In the genomic region with DNA sequence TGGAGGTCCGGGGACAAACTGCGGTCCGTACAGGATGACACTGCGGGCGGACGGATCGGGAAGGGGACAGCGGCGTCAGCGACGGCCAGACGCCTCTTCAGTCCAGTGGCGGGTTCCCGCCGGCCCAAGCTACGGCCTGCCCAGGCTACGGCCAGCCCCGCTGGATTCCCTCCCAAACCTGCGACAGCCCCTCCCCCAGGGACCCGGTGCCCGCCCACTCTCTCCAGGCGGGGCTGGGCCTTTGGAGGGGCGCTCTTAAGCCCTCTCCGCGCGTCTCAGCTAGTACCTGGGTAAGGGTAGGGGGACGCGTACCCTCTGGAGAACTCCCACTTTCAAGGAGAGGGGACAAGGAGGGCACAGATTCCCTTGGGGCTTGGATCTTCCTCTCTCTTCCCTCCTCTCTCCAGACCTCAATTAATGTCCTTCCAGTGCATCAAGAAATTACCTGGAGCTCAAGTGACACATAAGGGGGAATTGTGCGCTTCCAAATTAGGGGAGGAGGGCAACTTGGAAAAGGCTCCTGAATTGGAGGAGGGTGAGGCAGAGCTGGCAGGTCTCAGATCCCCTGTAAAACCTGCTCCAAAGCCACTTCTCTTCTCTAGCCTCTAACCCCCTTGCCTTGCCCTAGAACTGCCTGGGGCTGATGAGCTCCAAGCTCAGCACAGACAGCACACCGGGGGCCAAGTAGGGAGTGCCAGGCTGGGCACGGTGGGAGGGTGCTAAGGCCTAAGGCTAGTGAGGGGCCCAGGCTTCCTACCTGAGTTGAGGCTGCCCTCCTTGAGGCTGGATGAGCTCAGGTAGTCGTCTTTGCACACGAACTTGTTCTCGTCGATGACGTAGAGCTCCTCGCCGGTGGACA, we compare ENCODE assay signal across 20 cellular contexts. TPM values are rescaled to one million over a fixed set of nuclear protein-coding genes. Genes with fewer than 3 reads are reported as not detected.
DNase-seq lines count a peak whose midpoint lies in the region; ATAC-seq and TF ChIP-seq lines count a peak whose summit lies in the region.
"Had no signal": no experiment of that assay in that cellular context is flagged by ENCODE, and none has a peak within 500 bp of the region (broad histone marks: within the 10 kb centered on the region; RNA-seq: fewer than 3 reads in every experiment).

No MANE protein-coding gene starts in this region.

- H2BK15ac ChIP-seq in neuronal stem cell (ENCODE audit: low read length): peak overlapping the region; percentile 95

- peak overlapping the region; percentile 84 for H2BK12ac ChIP-seq in neuronal stem cell (ENCODE audit: low read length)

- H3K4ac ChIP-seq in neuronal stem cell (ENCODE audit: low read length): no peak overlapping the region

- peak overlapping the region; percentile 22 for H3K14ac ChIP-seq in neuronal stem cell (ENCODE audit: low read length)

- peaks cover 74% of the 10 kb centered on the region for H3K27me3 Mint-ChIP-seq in activated CD4-positive, alpha-beta T cell treated with anti-CD3 and anti-CD28 coated beads, Interleukin-2, amount 10 ng/mL, durations not matched to agents 24 days and 14 days
- H3K27me3 Mint-ChIP-seq in glutamatergic neuron (ENCODE audit: unreplicated experiment): peaks cover 48% of the 10 kb centered on the region
- peaks cover 39 to 87% (median 55%) of the 10 kb centered on the region in 5 donors for H3K27me3 Mint-ChIP-seq in naive thymus-derived CD8-positive, alpha-beta T cell
- H3K27me3 Mint-ChIP-seq in activated T-cell treated with anti-CD3 and anti-CD28 coated beads, Interleukin-2, amount 50 U/mL, for 72 hours (ENCODE audit: low read depth): peaks cover 79% of the 10 kb centered on the region

- H2AFZ ChIP-seq in neuronal stem cell (ENCODE audit: low read length): peak overlapping the region; percentile 84

- H3K4me3 ChIP-seq in HUES48 (ENCODE audit: low read depth, low read length) (peak overlapping the region; percentile 64), neuronal stem cell (ENCODE audit: low read length in 2 of 2) (peak overlapping the region in 1 of 2 donors; percentile 22)

- H3K4me1 Mint-ChIP-seq in activated CD4-positive, alpha-beta T cell treated with anti-CD3 and anti-CD28 coated beads, Interleukin-2, amount 10 ng/mL, durations not matched to agents 24 days and 14 days: peaks cover 12% of the 10 kb centered on the region
- H3K4me1 Mint-ChIP-seq in glutamatergic neuron (ENCODE audit: low read depth, unreplicated experiment): peaks cover 19% of the 10 kb centered on the region
- peaks cover 9 to 30% (median 25%) of the 10 kb centered on the region in 4 donors for H3K4me1 Mint-ChIP-seq in naive thymus-derived CD8-positive, alpha-beta T cell
- peaks cover 22% of the 10 kb centered on the region for H3K4me1 Mint-ChIP-seq in activated T-cell treated with anti-CD3 and anti-CD28 coated beads, Interleukin-2, amount 50 U/mL, for 72 hours (ENCODE audit: low read depth)

- intact Hi-C loops in activated CD4-positive, alpha-beta T cell treated with anti-CD3 and anti-CD28 coated beads, Interleukin-2, amount 10 ng/mL, durations not matched to agents 24 days and 14 days (cut with micrococcal nuclease): loop anchor here (5.0 kb wide), 1 partner anchor 939 kb away; the partner anchor contains the start of gene TBX5

- H3K18ac ChIP-seq in neuronal stem cell (ENCODE audit: low read length): peak overlapping the region; percentile 95

- peaks cover 4% of the 10 kb centered on the region; the same call in 1 of the 2 replicates for H3K36me3 ChIP-seq in HUES48 (ENCODE audit: control insufficient read depth, insufficient read depth, low read length)
- H3K36me3 ChIP-seq in neuronal stem cell (replicated peaks in 1 of 2; ENCODE audit: control insufficient read depth in 2 of 2, insufficient read depth in 2 of 2, low read length in 2 of 2): peaks cover 0 to 8% of the 10 kb centered on the region in 2 donors
- H3K36me3 ChIP-seq: ascending aorta, esophagus muscularis mucosa, left lung, thoracic aorta had no signal

- H3K27me3 ChIP-seq in HUES48 (ENCODE audit: control insufficient read depth, insufficient read depth, low read length) (peaks cover 100% of the 10 kb centered on the region), neuronal stem cell (ENCODE audit: control insufficient read depth in 3 of 3, insufficient read depth in 3 of 3, low read depth in 1 of 3, low read length in 3 of 3) (peaks cover 6 to 100% (median 62%) of the 10 kb centered on the region in 3 experiments)

- H2BK120ac ChIP-seq in neuronal stem cell (ENCODE audit: low read depth, low read length): no peak overlapping the region

- no CpG with 5 or more reads among the region's 38 CpGs for WGBS in neuronal stem cell (ENCODE audit: extremely low coverage in 2 of 2, insufficient read length in 2 of 2, insufficient replicate concordance in 1 of 2), 2 donors

- H2AK5ac ChIP-seq in neuronal stem cell (ENCODE audit: low read depth, low read length): peak overlapping the region; percentile 36

- no peak overlapping the region for H4K8ac ChIP-seq in neuronal stem cell (ENCODE audit: low read depth, low read length)

- POLR2A ChIA-PET in naive thymus-derived CD8-positive, alpha-beta T cell (lab: Charles Lee): no interaction called here

- no peak for TF ChIP-seq CTCF in glutamatergic neuron (IDR thresholded peaks at IDR 0.05; ENCODE audit: partially characterized antibody, unreplicated experiment)

- H3K4me2 ChIP-seq in neuronal stem cell (ENCODE audit: insufficient read depth, low read length, poor library complexity, severe bottlenecking): peak overlapping the region; percentile 58

- no peak overlapping the region for H3K4me3 Mint-ChIP-seq in activated CD4-positive, alpha-beta T cell treated with anti-CD3 and anti-CD28 coated beads, Interleukin-2, amount 10 ng/mL, durations not matched to agents 24 days and 14 days
- H3K4me3 Mint-ChIP-seq in glutamatergic neuron (ENCODE audit: unreplicated experiment): peak overlapping the region; percentile 46
- H3K4me3 Mint-ChIP-seq in naive thymus-derived CD8-positive, alpha-beta T cell: peak overlapping the region in 3 of 10 donors; percentile 23 to 76 (median 33)
- peak overlapping the region in 1 of 2 donors; percentile 61 for H3K4me3 Mint-ChIP-seq in activated T-cell treated with anti-CD3 and anti-CD28 coated beads, Interleukin-2, amount 50 U/mL, for 72 hours

- peak overlapping the region; percentile 11 for H3K23ac ChIP-seq in neuronal stem cell (ENCODE audit: low read depth, low read length, poor library complexity)

- no peak overlapping the region for H3K27ac ChIP-seq in HUES48 (ENCODE audit: low read depth, low read length)
- no peak overlapping the region for H3K27ac ChIP-seq in neuronal stem cell (replicated peaks; ENCODE audit: low read length)
- H3K27ac ChIP-seq: ascending aorta, esophagus muscularis mucosa, left lung, thoracic aorta had no signal

- H3K9ac ChIP-seq in HUES48 (ENCODE audit: low read depth, low read length) (no peak overlapping the region), neuronal stem cell (ENCODE audit: low read depth, low read length, poor library complexity) (peak overlapping the region; percentile 71)

- DNase-seq in activated CD4-positive, alpha-beta T cell treated with anti-CD3 and anti-CD28 coated beads, Interleukin-2, amount 10 ng/mL, durations not matched to agents 24 days and 14 days: no peak
- DNase-seq in activated CD4-positive, alpha-beta T cell treated with anti-CD3 and anti-CD28 coated beads, Interleukin-2, amount 50 U/mL, for 4 hours: no peak
- DNase-seq in glutamatergic neuron (no peak), neuronal stem cell (ENCODE audit: low spot score) (peak; percentile 30), NCI-H446 (lab: John Stamatoyannopoulos, UW) (no peak)
- no peak for DNase-seq in naive thymus-derived CD8-positive, alpha-beta T cell
- no peak for DNase-seq in activated T-cell treated with anti-CD3 and anti-CD28 coated beads, Interleukin-2, amount 50 U/mL, for 72 hours
- DNase-seq: cortex of kidney, head of caudate nucleus, NCI-H2107, SHP77, T-helper 9 cell had no signal

- H2BK5ac ChIP-seq in neuronal stem cell (ENCODE audit: low read length): no peak overlapping the region

- peaks cover 13% of the 10 kb centered on the region for H3K79me1 ChIP-seq in neuronal stem cell (ENCODE audit: low read depth, low read length)

- peaks cover 7% of the 10 kb centered on the region for H3K36me3 Mint-ChIP-seq in activated CD4-positive, alpha-beta T cell treated with anti-CD3 and anti-CD28 coated beads, Interleukin-2, amount 10 ng/mL, durations not matched to agents 24 days and 14 days (ENCODE audit: low read depth)
- peaks cover 5% of the 10 kb centered on the region for H3K36me3 Mint-ChIP-seq in glutamatergic neuron (ENCODE audit: unreplicated experiment)
- H3K36me3 Mint-ChIP-seq in naive thymus-derived CD8-positive, alpha-beta T cell: peaks cover 0 to 1% (median 0%) of the 10 kb centered on the region in 3 donors
- H3K36me3 Mint-ChIP-seq in activated T-cell treated with anti-CD3 and anti-CD28 coated beads, Interleukin-2, amount 50 U/mL, for 72 hours (ENCODE audit: insufficient read depth in 2 of 2): peaks cover 0 to 2% of the 10 kb centered on the region in 2 donors

- H3K27ac Mint-ChIP-seq in activated CD4-positive, alpha-beta T cell treated with anti-CD3 and anti-CD28 coated beads, Interleukin-2, amount 10 ng/mL, durations not matched to agents 24 days and 14 days: peak overlapping the region; percentile 69
- no peak overlapping the region for H3K27ac Mint-ChIP-seq in glutamatergic neuron (ENCODE audit: unreplicated experiment)
- no peak overlapping the region for H3K27ac Mint-ChIP-seq in naive thymus-derived CD8-positive, alpha-beta T cell
- H3K27ac Mint-ChIP-seq in activated T-cell treated with anti-CD3 and anti-CD28 coated beads, Interleukin-2, amount 50 U/mL, for 72 hours: no peak overlapping the region

- H4K91ac ChIP-seq in neuronal stem cell (ENCODE audit: low read depth, low read length, poor library complexity): no peak overlapping the region

- peaks cover 5% of the 10 kb centered on the region for H3K9me3 Mint-ChIP-seq in activated CD4-positive, alpha-beta T cell treated with anti-CD3 and anti-CD28 coated beads, Interleukin-2, amount 10 ng/mL, durations not matched to agents 24 days and 14 days
- H3K9me3 Mint-ChIP-seq in glutamatergic neuron (ENCODE audit: unreplicated experiment): peaks cover 11% of the 10 kb centered on the region
- H3K9me3 Mint-ChIP-seq in naive thymus-derived CD8-positive, alpha-beta T cell: peaks cover 0 to 3% (median 0%) of the 10 kb centered on the region in 9 donors
- no peaks in the 10 kb centered on the region for H3K9me3 Mint-ChIP-seq in activated T-cell treated with anti-CD3 and anti-CD28 coated beads, Interleukin-2, amount 50 U/mL, for 72 hours

- H3K9me3 ChIP-seq in HUES48 (ENCODE audit: control insufficient read depth, insufficient read depth, low read length) (no peaks in the 10 kb centered on the region), neuronal stem cell (replicated peaks in 1 of 2; ENCODE audit: control insufficient read depth in 2 of 2, insufficient read depth in 1 of 2, low read depth in 1 of 2, low read length in 2 of 2) (peaks cover 0 to 5% of the 10 kb centered on the region in 2 donors)
- H3K9me3 ChIP-seq: ascending aorta, esophagus muscularis mucosa, left lung, thoracic aorta had no signal

- H3K4me1 ChIP-seq in HUES48 (ENCODE audit: control insufficient read depth, insufficient read depth, low read length): peaks cover 70% of the 10 kb centered on the region
- peaks cover 15 to 58% of the 10 kb centered on the region in 2 donors for H3K4me1 ChIP-seq in neuronal stem cell (ENCODE audit: control insufficient read depth in 2 of 2, insufficient read depth in 1 of 2, low read depth in 1 of 2, low read length in 2 of 2)

- no peak for ATAC-seq in naive thymus-derived CD8-positive, alpha-beta T cell
- ATAC-seq in activated T-cell treated with anti-CD3 and anti-CD28 coated beads, Interleukin-2, amount 50 U/mL, for 72 hours (replicated peaks in 1 of 2): no peak
- ATAC-seq: left lung had no signal

RNA-seq across cellular contexts. Expression of gene LHX5, which starts 3.1 kb away (rescaled TPM):
- total RNA-seq in activated CD4-positive, alpha-beta T cell treated with anti-CD3 and anti-CD28 coated beads, Interleukin-2, amount 10 ng/mL, durations not matched to agents 24 days and 14 days: not detected in 2 replicates
- total RNA-seq in glutamatergic neuron (ENCODE audit: unreplicated experiment): 3.1 TPM
- 8.4 TPM for polyA plus RNA-seq in neuronal stem cell (2013, experiment 1 of 2)
- polyA plus RNA-seq in neuronal stem cell (2013, experiment 2 of 2): 8.3 TPM
- not detected for total RNA-seq in naive thymus-derived CD8-positive, alpha-beta T cell
- polyA plus RNA-seq in naive thymus-derived CD8-positive, alpha-beta T cell: not detected
- total RNA-seq in activated T-cell treated with anti-CD3 and anti-CD28 coated beads, Interleukin-2, amount 50 U/mL, for 72 hours: under 1 TPM; 0.07 to 0.19 TPM
- total RNA-seq: ascending aorta, esophagus muscularis mucosa, left lung, myocyte, renal cortical epithelial cell, thoracic aorta had no signal
- polyA plus RNA-seq: AG04450 had no signal

RNA-seq across cellular contexts. Expression of gene SDSL, which starts 46.4 kb away (rescaled TPM):
- total RNA-seq in activated CD4-positive, alpha-beta T cell treated with anti-CD3 and anti-CD28 coated beads, Interleukin-2, amount 10 ng/mL, durations not matched to agents 24 days and 14 days: 0.61 and 0.78 TPM in 2 replicates
- total RNA-seq in glutamatergic neuron (ENCODE audit: unreplicated experiment): 0.74 TPM
- polyA plus RNA-seq in neuronal stem cell (2013, experiment 1 of 2): 1.0 TPM
- 0.90 TPM for polyA plus RNA-seq in neuronal stem cell (2013, experiment 2 of 2)
- total RNA-seq in naive thymus-derived CD8-positive, alpha-beta T cell: not detected
- not detected for polyA plus RNA-seq in naive thymus-derived CD8-positive, alpha-beta T cell
- 1 to 10 TPM in 1 of 2 donors, under 1 TPM in 1; 0.29 to 3.2 TPM for total RNA-seq in activated T-cell treated with anti-CD3 and anti-CD28 coated beads, Interleukin-2, amount 50 U/mL, for 72 hours
